8 cellular contexts compared by ENCODE assay signal in the genomic region with DNA sequence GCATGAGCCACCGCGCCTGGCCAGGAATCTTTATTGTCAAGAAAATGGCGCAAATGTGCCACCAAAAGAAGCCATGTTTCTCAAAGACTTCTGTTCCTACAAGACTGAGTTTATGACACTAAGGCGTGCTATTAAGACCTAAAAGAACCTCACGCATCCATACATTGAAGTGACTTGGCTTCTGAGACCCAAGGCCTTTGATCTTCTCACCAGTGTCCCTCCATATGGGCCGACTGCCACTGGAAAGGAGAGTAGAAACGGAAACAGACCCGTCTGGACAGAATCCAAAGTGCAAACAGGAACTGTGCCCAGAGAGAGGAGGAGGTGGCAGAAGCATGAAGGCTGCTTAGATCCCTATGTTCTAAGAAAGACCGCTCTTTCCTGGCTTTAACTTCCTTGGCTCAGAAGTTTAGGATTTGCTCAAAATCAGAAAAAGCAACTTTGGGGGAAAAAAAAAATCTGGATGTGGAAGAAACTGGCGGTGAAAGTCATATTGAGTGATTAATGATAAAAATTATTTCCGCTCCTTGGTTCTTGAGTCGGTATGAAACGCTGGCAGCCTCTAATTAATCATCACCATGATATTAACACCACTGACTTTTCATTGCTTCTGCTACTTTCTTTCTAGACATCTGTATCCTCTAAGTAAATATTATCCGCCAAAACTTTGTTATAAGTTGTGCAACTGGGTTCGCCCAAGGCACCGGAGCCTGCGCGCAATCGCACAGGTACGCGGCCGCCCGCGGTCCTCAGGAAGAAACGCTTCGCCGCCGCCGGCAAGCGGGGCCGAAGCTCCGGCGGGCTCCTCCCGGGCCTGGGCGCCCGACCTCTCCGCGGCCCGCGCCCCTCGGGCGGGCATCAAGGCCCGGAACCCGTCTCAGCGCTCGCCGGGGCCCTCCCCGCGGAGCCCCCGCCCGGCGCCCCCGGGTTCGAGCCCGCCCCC. TPM values are rescaled to one million over a fixed set of nuclear protein-coding genes. Genes with fewer than 3 reads are reported as not detected.
DNase-seq lines count a peak whose midpoint lies in the region; ATAC-seq, FAIRE-seq and TF ChIP-seq lines count a peak whose summit lies in the region.

No MANE protein-coding gene starts in this region.

- ATAC-seq in GM21390 (IDR thresholded peaks at IDR 0.05; ENCODE audit: unreplicated experiment) = peak; percentile 32

- H3K27me3 ChIP-seq in DOHH2 (ENCODE audit: control insufficient read depth, low read length) (no peaks in the 10 kb centered on the region), astrocyte (ENCODE audit: insufficient read depth, low read length) (no peaks in the 10 kb centered on the region), hepatocyte (no peaks in the 10 kb centered on the region)

- H3K27ac ChIP-seq in DOHH2 (ENCODE audit: low read depth, low read length) (peak overlapping the region; percentile 62), OCI-LY7 (ENCODE audit: low read depth, low read length, poor library complexity, severe bottlenecking) (peak overlapping the region; percentile 63), astrocyte (ENCODE audit: low read depth, low read length) (peak overlapping the region; percentile 86), hepatocyte (peak overlapping the region; percentile 100)

- H3K36me3 ChIP-seq in DOHH2 (ENCODE audit: control insufficient read depth, low read length) (peaks cover 42% of the 10 kb centered on the region), OCI-LY7 (ENCODE audit: insufficient read depth, low read length) (peaks cover 41% of the 10 kb centered on the region), astrocyte (ENCODE audit: insufficient read depth, low read length) (no peaks in the 10 kb centered on the region), hepatocyte (replicated peaks; ENCODE audit: insufficient read depth, low read depth) (no peaks in the 10 kb centered on the region)

- H3K9me3 Mint-ChIP-seq in astrocyte (ENCODE audit: unreplicated experiment) = peaks cover 2% of the 10 kb centered on the region

- DNase-seq in HS-27A (ENCODE audit: low read depth) = peak; percentile 45
- peak; percentile 69 for DNase-seq in OCI-LY7 (ENCODE audit: low spot score)
- peak; percentile 53 for DNase-seq in astrocyte (ENCODE audit: low read depth)
- DNase-seq in hepatocyte (ENCODE audit: low spot score) = peak; percentile 81
- DNase-seq in putamen (ENCODE audit: low spot score) = peak; percentile 58
- DNase-seq in NK-92 treated with Interleukin-12 subunit alpha and Interleukin-12 subunit beta, amount 100 ng/mL, for 24 hours (lab: John Stamatoyannopoulos, UW) = no peak

- H3K9me3 ChIP-seq in DOHH2 (ENCODE audit: control insufficient read depth, insufficient read depth, low read length) (no peaks in the 10 kb centered on the region), OCI-LY7 (ENCODE audit: low read length) (no peaks in the 10 kb centered on the region), astrocyte (ENCODE audit: insufficient read depth, low read depth, low read length) (no peaks in the 10 kb centered on the region), hepatocyte (ENCODE audit: low read depth) (no peaks in the 10 kb centered on the region)

- H3K27me3 Mint-ChIP-seq in astrocyte (ENCODE audit: low read depth, unreplicated experiment) = peaks cover 3% of the 10 kb centered on the region

- H3K9ac ChIP-seq in astrocyte (ENCODE audit: low read length) = peak overlapping the region; percentile 96

- H4K20me1 ChIP-seq in DOHH2 (ENCODE audit: control insufficient read depth, insufficient read depth, low read depth, low read length) (peaks cover 14% of the 10 kb centered on the region; the same call in 1 of the 2 replicates), OCI-LY7 (ENCODE audit: insufficient read depth, low read length) (0 out of 2 replicates have a peak, but pooled peaks cover 3% of the 10 kb centered on the region), astrocyte (ENCODE audit: insufficient read depth, low read length) (peaks cover 41% of the 10 kb centered on the region), hepatocyte (ENCODE audit: insufficient read depth, poor library complexity, severe bottlenecking) (peaks cover 41% of the 10 kb centered on the region)

- FAIRE-seq in astrocyte (lab: Jason Lieb, UNC) = no peak

- intact Hi-C loops in OCI-LY7 (cut with micrococcal nuclease; ENCODE audit: unreplicated experiment) = loop anchor here (2.0 to 10.0 kb wide), 3 partner anchors 133 to 408 kb away; partner anchors contain the start of gene MARCHF6

- CTCF ChIA-PET in OCI-LY7 (lab: Charles Lee; ENCODE audit: unreplicated experiment) = no interaction called here

- H3K79me2 ChIP-seq in DOHH2 (ENCODE audit: control insufficient read depth, low read length) = peaks cover 56% of the 10 kb centered on the region
- peaks cover 46% of the 10 kb centered on the region for H3K79me2 ChIP-seq in OCI-LY7 (ENCODE audit: insufficient read depth, low read depth, low read length)
- H3K79me2 ChIP-seq in astrocyte (ENCODE audit: insufficient read depth, low read length) = peaks cover 54% of the 10 kb centered on the region
- H3K79me2 ChIP-seq in hepatocyte = peaks cover 49% of the 10 kb centered on the region

- H3K4me2 ChIP-seq in DOHH2 (ENCODE audit: low read length) (peak overlapping the region; percentile 73), OCI-LY7 (ENCODE audit: low read length) (peak overlapping the region; percentile 95), astrocyte (ENCODE audit: low read length) (peak overlapping the region; percentile 91), hepatocyte (peak overlapping the region; percentile 81)

- H3K4me3 ChIP-seq in DOHH2 (ENCODE audit: low read length) (peak overlapping the region; percentile 80), OCI-LY7 (ENCODE audit: low read depth, low read length, poor library complexity, severe bottlenecking) (peak overlapping the region; percentile 85), astrocyte (ENCODE audit: insufficient read depth, low read depth, low read length) (peak overlapping the region; percentile 82), hepatocyte (peak overlapping the region; percentile 41)

- H3F3A ChIP-seq in DOHH2 (ENCODE audit: control insufficient read depth, insufficient read depth) = peaks cover 15% of the 10 kb centered on the region

- H2AFZ ChIP-seq in OCI-LY7 (ENCODE audit: low read length) (peak overlapping the region; percentile 37), astrocyte (ENCODE audit: low read depth, low read length) (peak overlapping the region; percentile 12), hepatocyte (peak overlapping the region; percentile 50)

- 13% methylated on average over 35 of the region's 55 CpGs for WGBS in hepatocyte (ENCODE audit: low lambda C conversion rate, missing lambda C conversion rate)

- peak overlapping the region; percentile 98 for H3K4me3 Mint-ChIP-seq in astrocyte (ENCODE audit: unreplicated experiment)

- BruUV-seq in OCI-LY7 (replicated peaks; lab: Mats Ljungman, UMichigan) = TSS peak; percentile 79

- peaks cover 34% of the 10 kb centered on the region for H3K4me1 Mint-ChIP-seq in astrocyte (ENCODE audit: low read depth, unreplicated experiment)

- TF ChIP-seq CTCF in DOHH2 (IDR thresholded peaks at IDR 0.05; ENCODE audit: low read depth, low read length, poor library complexity, severe bottlenecking) (no peak), OCI-LY7 (conservative IDR thresholded peaks at IDR 0.05; ENCODE audit: low read length) (no peak), astrocyte (IDR thresholded peaks at IDR 0.05; ENCODE audit: insufficient read depth, low read depth, low read length) (no peak), hepatocyte (IDR thresholded peaks at IDR 0.05; ENCODE audit: poor library complexity) (no peak)

- H3K4me1 ChIP-seq in DOHH2 (ENCODE audit: control insufficient read depth, low read length) (peaks cover 71% of the 10 kb centered on the region), OCI-LY7 (ENCODE audit: insufficient read depth, low read length, poor library complexity, severe bottlenecking) (peaks cover 44% of the 10 kb centered on the region), astrocyte (ENCODE audit: insufficient read depth, low read length) (peaks cover 34% of the 10 kb centered on the region), hepatocyte (ENCODE audit: insufficient read depth) (peaks cover 37% of the 10 kb centered on the region)

- peak overlapping the region; percentile 98 for H3K27ac Mint-ChIP-seq in astrocyte (ENCODE audit: unreplicated experiment)

- POLR2A ChIA-PET in OCI-LY7 (lab: Charles Lee) = interaction anchor here (0.6 to 1.4 kb wide), 3 partner anchors 59 to 288 kb away, joined by 3 to 4 read pairs (median 3); no protein-coding TSS in a partner anchor

- no peaks in the 10 kb centered on the region for H3K9me2 ChIP-seq in DOHH2 (replicated peaks; ENCODE audit: control insufficient read depth, low read length)
- no peaks in the 10 kb centered on the region for H3K9me2 ChIP-seq in OCI-LY7 (ENCODE audit: insufficient read depth, low read length)
- H3K9me2 ChIP-seq in hepatocyte (replicated peaks; ENCODE audit: insufficient read depth) = no peaks in the 10 kb centered on the region

- H3K36me3 Mint-ChIP-seq in astrocyte (ENCODE audit: low read depth, unreplicated experiment) = peaks cover 8% of the 10 kb centered on the region

RNA-seq across cellular contexts. Expression of gene DAP, which starts 0.7 kb away (rescaled TPM):
- total RNA-seq in OCI-LY7 (2014; rRNA removed; shearing (Covaris generic)) = 15.9 and 21.5 TPM in 2 replicates
- total RNA-seq in OCI-LY7 (2022) (92.4 and 96.1 TPM in 2 replicates), astrocyte (230 and 239 TPM in 2 replicates), hepatocyte (69.1 and 74.8 TPM in 2 replicates)
- 193 and 196 TPM in 2 replicates for polyA plus RNA-seq in hepatocyte
